11 cellular contexts compared by ENCODE assay signal in genomic region chr10:24897326-24897926, GRCh38. TPM values are rescaled to one million over a fixed set of nuclear protein-coding genes. Genes with fewer than 3 reads are reported as not detected.
DNase-seq lines count a peak whose midpoint lies in the region; ATAC-seq and TF ChIP-seq lines count a peak whose summit lies in the region.
"Had no signal": no experiment of that assay in that cellular context is flagged by ENCODE, and none has a peak within 500 bp of the region (broad histone marks: within the 10 kb centered on the region; RNA-seq: fewer than 3 reads in every experiment).

No MANE protein-coding gene starts in this region.

- no peaks in the 10 kb centered on the region for H3K36me3 ChIP-seq in fibroblast of lung (ENCODE audit: control insufficient read depth, insufficient read depth, low read length)
- H3K36me3 ChIP-seq: suprapubic skin had no signal

- no peak overlapping the region for H2AFZ ChIP-seq in fibroblast of lung (ENCODE audit: low read length)

- H3K79me2 ChIP-seq in fibroblast of lung (ENCODE audit: control insufficient read depth, insufficient read depth, low read length) = no peaks in the 10 kb centered on the region

- peak overlapping the region; percentile 60 for H3K27ac Mint-ChIP-seq in activated CD4-positive, alpha-beta memory T cell treated with anti-CD3 and anti-CD28 coated beads for 36 hours
- H3K27ac Mint-ChIP-seq in type B pancreatic cell = no peak overlapping the region

- DNase-seq in ACHN (peak; percentile 15), HCEC 1CT (peak; percentile 61), fibroblast of lung (ENCODE audit: low read depth in 2 of 2) (peak; percentile 70 to 82), NCI-H748 treated with DMSO at 0.1 percent for 48 hours (lab: John Stamatoyannopoulos, UW) (no peak), type B pancreatic cell (ENCODE audit: extremely low spot score, unreplicated experiment) (no peak), NCI-H1105 (lab: John Stamatoyannopoulos, UW) (no peak)
- peak; percentile 27 for DNase-seq in activated CD4-positive, alpha-beta memory T cell treated with anti-CD3 and anti-CD28 coated beads for 36 hours
- DNase-seq: NCI-H2227 treated with DMSO at 0.1 percent for 48 hours; stimulated activated CD4-positive, alpha-beta T cell treated with anti-CD3 and anti-CD28 coated beads, Interleukin-12 subunit alpha, Interleukin-12 subunit beta, amount 100 ng/mL, for 4 hours had no signal

- H3K4me3 ChIP-seq in fibroblast of lung (replicated peaks in 1 of 4; ENCODE audit: control extremely low read depth in 1 of 4, insufficient read depth in 1 of 4, low read depth in 3 of 4, low read length in 4 of 4) = no peak overlapping the region
- H3K4me3 ChIP-seq: suprapubic skin had no signal

- no peaks in the 10 kb centered on the region for H3K9me3 ChIP-seq in fibroblast of lung (ENCODE audit: control insufficient read depth, insufficient read depth, low read depth, low read length)
- H3K9me3 ChIP-seq: suprapubic skin had no signal

- no peak for ATAC-seq in GM19397 (IDR thresholded peaks at IDR 0.05; ENCODE audit: unreplicated experiment)

- POLR2A ChIA-PET in activated CD4-positive, alpha-beta memory T cell treated with anti-CD3 and anti-CD28 coated beads for 36 hours (lab: Charles Lee) = interaction anchor here (1.0 kb wide), 1 partner anchor 15 kb away, joined by 3 read pairs; no protein-coding TSS in a partner anchor

- H4K20me1 ChIP-seq in fibroblast of lung (ENCODE audit: control insufficient read depth, extremely low read depth, insufficient read depth, low read length) = no peaks in the 10 kb centered on the region

- H3K9ac ChIP-seq in fibroblast of lung (ENCODE audit: insufficient read depth, low read length) = no peak overlapping the region

- no peak overlapping the region for H3K4me3 Mint-ChIP-seq in activated CD4-positive, alpha-beta memory T cell treated with anti-CD3 and anti-CD28 coated beads for 36 hours
- no peak overlapping the region for H3K4me3 Mint-ChIP-seq in type B pancreatic cell

- CTCF ChIA-PET in activated CD4-positive, alpha-beta memory T cell treated with anti-CD3 and anti-CD28 coated beads for 36 hours (lab: Charles Lee) = no interaction called here

- intact Hi-C loops in activated CD4-positive, alpha-beta memory T cell treated with anti-CD3 and anti-CD28 coated beads for 36 hours (cut with micrococcal nuclease) = loop anchor here (1.0 kb wide), 1 partner anchor 10 kb away; no protein-coding TSS in a partner anchor

- H3K4me2 ChIP-seq in fibroblast of lung (ENCODE audit: extremely low read depth, insufficient read depth, low read length) = peak overlapping the region; percentile 7

- no peaks in the 10 kb centered on the region for H3K27me3 ChIP-seq in fibroblast of lung (ENCODE audit: control insufficient read depth, insufficient read depth, low read length)
- H3K27me3 ChIP-seq: suprapubic skin had no signal

- no peaks in the 10 kb centered on the region for H3K9me3 Mint-ChIP-seq in activated CD4-positive, alpha-beta memory T cell treated with anti-CD3 and anti-CD28 coated beads for 36 hours
- peaks cover 5% of the 10 kb centered on the region for H3K9me3 Mint-ChIP-seq in type B pancreatic cell

- peaks cover 14% of the 10 kb centered on the region for H3K4me1 ChIP-seq in fibroblast of lung (ENCODE audit: control insufficient read depth, extremely low read depth, insufficient read depth, low read length)

- in situ Hi-C loops in ACHN (cut with HindIII; ENCODE audit: low pct_ligation_motif_present, low pct_unique_long_range_greater_than_20kb, low sequenced_read_pairs) = no loop called here

- TF ChIP-seq CTCF in fibroblast of lung (conservative IDR thresholded peaks at IDR 0.05 in 1 of 2, IDR thresholded peaks at IDR 0.05 in 1 of 2; ENCODE audit: low read depth in 1 of 2, low read length in 2 of 2) (no peak), type B pancreatic cell (conservative IDR thresholded peaks at IDR 0.05) (no peak)

- H3K27me3 Mint-ChIP-seq in activated CD4-positive, alpha-beta memory T cell treated with anti-CD3 and anti-CD28 coated beads for 36 hours = no peaks in the 10 kb centered on the region
- H3K27me3 Mint-ChIP-seq in type B pancreatic cell = peaks cover 3% of the 10 kb centered on the region

- H3K4me1 Mint-ChIP-seq in activated CD4-positive, alpha-beta memory T cell treated with anti-CD3 and anti-CD28 coated beads for 36 hours (ENCODE audit: low read depth) = peaks cover 57% of the 10 kb centered on the region
- H3K4me1 Mint-ChIP-seq in type B pancreatic cell (ENCODE audit: unreplicated experiment) = peaks cover 11% of the 10 kb centered on the region

- no peak overlapping the region for H3K27ac ChIP-seq in fibroblast of lung (ENCODE audit: insufficient read depth, low read length)
- H3K27ac ChIP-seq: suprapubic skin had no signal

- H3K36me3 Mint-ChIP-seq in activated CD4-positive, alpha-beta memory T cell treated with anti-CD3 and anti-CD28 coated beads for 36 hours = no peaks in the 10 kb centered on the region
- H3K36me3 Mint-ChIP-seq in type B pancreatic cell = peaks cover 3% of the 10 kb centered on the region

RNA-seq across cellular contexts. Expression of gene PRTFDC1, which starts 55.0 kb away (rescaled TPM):
- total RNA-seq in activated CD4-positive, alpha-beta memory T cell treated with anti-CD3 and anti-CD28 coated beads for 36 hours = under 1 TPM; 0.36 to 0.41 TPM
- 18.5 and 26.9 TPM in 2 replicates for total RNA-seq in fibroblast of lung
- 32.7 and 47.0 TPM in 2 replicates for polyA plus RNA-seq in fibroblast of lung
- polyA plus RNA-seq in fibroblast of lung (2012) = 15.8 and 25.4 TPM in 2 replicates
- 2.4 and 7.5 TPM in 2 replicates for polyA minus RNA-seq in fibroblast of lung (ENCODE audit: low replicate concordance)
- 12.4 and 22.9 TPM in 2 replicates for total RNA-seq in type B pancreatic cell (ENCODE audit: low replicate concordance)

Comparison
In these comparisons a context has a peak if more than half of its experiments do, and no peak if none do; other contexts are left out.
1. DNase-seq: peak in ACHN (single experiment), HCEC 1CT (single experiment), activated CD4-positive, alpha-beta memory T cell treated with anti-CD3 and anti-CD28 coated beads for 36 hours (single experiment) and fibroblast of lung (2 of 2); none in NCI-H748 treated with DMSO at 0.1 percent for 48 hours (single experiment), type B pancreatic cell (single experiment) and NCI-H1105 (single experiment).